Comparison of ENCODE assay signal across 9 cellular contexts in the genomic region with DNA sequence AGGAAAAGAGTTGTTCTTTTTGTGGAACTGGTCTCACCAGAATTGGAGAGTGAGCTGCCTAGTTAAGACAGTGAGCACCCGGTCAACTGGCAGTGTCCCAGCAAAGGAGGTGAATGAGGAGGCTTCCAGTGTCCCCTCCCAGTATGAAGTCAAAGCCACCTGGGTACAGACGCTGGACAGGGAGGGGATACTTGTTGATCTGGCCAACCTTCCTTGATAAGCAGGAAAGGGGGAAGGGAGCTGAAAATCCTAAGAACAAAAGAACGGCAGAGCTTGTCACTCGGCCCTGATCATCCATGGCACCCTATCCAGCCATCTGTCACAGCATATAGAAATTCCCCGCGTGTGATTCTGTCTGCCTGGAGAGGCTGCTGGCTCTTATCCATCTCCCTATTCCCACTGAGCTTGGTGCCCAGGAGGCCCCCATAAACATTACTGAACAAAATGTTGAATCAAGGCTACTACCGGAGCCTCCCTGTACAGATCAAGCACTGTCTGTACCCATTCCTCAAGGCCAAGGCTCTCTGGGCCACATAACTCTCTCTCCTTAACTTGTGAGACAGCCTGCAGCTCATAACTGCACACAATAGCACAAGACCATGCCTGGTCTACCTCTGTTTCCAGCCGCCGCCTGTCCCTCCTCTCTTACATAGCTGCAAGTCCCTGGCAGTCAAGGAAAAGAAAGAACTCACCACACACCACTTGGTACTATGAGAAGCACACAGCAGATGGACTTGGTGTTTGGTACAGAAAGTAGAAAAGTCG.
DNase-seq lines count a peak whose midpoint lies in the region; ATAC-seq and TF ChIP-seq lines count a peak whose summit lies in the region.
"Had no signal": no experiment of that assay in that cellular context is flagged by ENCODE, and none has a peak within 500 bp of the region (broad histone marks: within the 10 kb centered on the region; RNA-seq: fewer than 3 reads in every experiment).

No MANE protein-coding gene starts in this region.

- no peaks in the 10 kb centered on the region for H3K27me3 ChIP-seq in left lung
- H3K27me3 ChIP-seq in testis: no peaks in the 10 kb centered on the region
- H3K27me3 ChIP-seq in Caco-2 (replicated peaks; ENCODE audit: control insufficient read depth, insufficient read depth, low read length): no peaks in the 10 kb centered on the region

- DNase-seq in activated CD8-positive, alpha-beta T cell treated with anti-CD3 and anti-CD28 coated beads, Interleukin-2, amount 10 ng/mL, durations not matched to agents 7 days and 5 days: no peak
- DNase-seq in activated CD8-positive, alpha-beta T cell treated with anti-CD3 and anti-CD28 coated beads for 36 hours: no peak
- DNase-seq in T-helper 17 cell (no peak), left lung (peak in 1 of 2 donors; percentile 76), testis (peak; percentile 73), Caco-2 (no peak), GM13976 (ENCODE audit: low spot score) (no peak)
- DNase-seq in activated CD4-positive, alpha-beta T cell treated with anti-CD3 and anti-CD28 coated beads for 4 hours: no peak
- DNase-seq: activated T-cell treated with anti-CD3 and anti-CD28 coated beads, Interleukin-2, amount 50 U/mL, for 1 hour had no signal

- TF ChIP-seq POLR2A in testis (IDR thresholded peaks at IDR 0.05): no peak

- peaks cover 61% of the 10 kb centered on the region for H3K4me1 Mint-ChIP-seq in activated CD8-positive, alpha-beta T cell treated with anti-CD3 and anti-CD28 coated beads, Interleukin-2, amount 10 ng/mL, durations not matched to agents 7 days and 5 days (ENCODE audit: low read depth)
- H3K4me1 Mint-ChIP-seq in activated CD8-positive, alpha-beta T cell treated with anti-CD3 and anti-CD28 coated beads for 36 hours (ENCODE audit: low read depth): peaks cover 56% of the 10 kb centered on the region
- H3K4me1 Mint-ChIP-seq in T-helper 17 cell (peaks cover 36% of the 10 kb centered on the region), Caco-2 (ENCODE audit: low read depth, unreplicated experiment) (no peaks in the 10 kb centered on the region)

- POLR2A ChIA-PET in activated CD8-positive, alpha-beta T cell treated with anti-CD3 and anti-CD28 coated beads, Interleukin-2, amount 10 ng/mL, durations not matched to agents 7 days and 5 days (lab: Charles Lee): no interaction called here
- POLR2A ChIA-PET in activated CD8-positive, alpha-beta T cell treated with anti-CD3 and anti-CD28 coated beads for 36 hours (lab: Charles Lee): interaction anchor here (1.1 kb wide), 1 partner anchor 173 kb away, joined by 3 read pairs; no protein-coding TSS in a partner anchor
- POLR2A ChIA-PET in Caco-2 (lab: Charles Lee): no interaction called here

- H3K4me3 ChIP-seq in left lung (no peak overlapping the region), testis (no peak overlapping the region), Caco-2 (ENCODE audit: low read depth, low read length) (no peak overlapping the region)

- no peak overlapping the region for H3K27ac ChIP-seq in left lung
- H3K27ac ChIP-seq in testis: peak overlapping the region; percentile 68 to 69

- BruUV-seq in Caco-2 (replicated peaks; lab: Mats Ljungman, UMichigan): no TSS peak

- ATAC-seq in activated CD8-positive, alpha-beta T cell treated with anti-CD3 and anti-CD28 coated beads, Interleukin-2, amount 10 ng/mL, durations not matched to agents 7 days and 5 days: no peak
- ATAC-seq in activated CD8-positive, alpha-beta T cell treated with anti-CD3 and anti-CD28 coated beads for 36 hours: no peak
- ATAC-seq in T-helper 17 cell (no peak), left lung (peak; percentile 71)

- no peak for TF ChIP-seq CTCF in activated CD8-positive, alpha-beta T cell treated with anti-CD3 and anti-CD28 coated beads for 36 hours (IDR thresholded peaks at IDR 0.05)
- no peak for TF ChIP-seq CTCF in left lung (IDR thresholded peaks at IDR 0.05)
- no peak for TF ChIP-seq CTCF in testis (IDR thresholded peaks at IDR 0.05)
- no peak for TF ChIP-seq CTCF in Caco-2 (IDR thresholded peaks at IDR 0.05; ENCODE audit: insufficient read depth in 1 of 2, low read depth in 1 of 2, low read length in 1 of 2, severe bottlenecking in 1 of 2, unreplicated experiment in 1 of 2)
- no peak for TF ChIP-seq CTCF in GM13976 (IDR thresholded peaks at IDR 0.05; ENCODE audit: borderline replicate concordance, control extremely low read depth, extremely low read depth, insufficient read depth, missing control alignments)

- intact Hi-C loops in activated CD8-positive, alpha-beta T cell treated with anti-CD3 and anti-CD28 coated beads for 36 hours (cut with micrococcal nuclease): no loop called here
- intact Hi-C loops in left lung (cut with DNase I): loop anchor here in 1 of 2 donors (10.0 kb wide), 1 partner anchor 90 kb away; a partner anchor contains a TSS
- intact Hi-C loops in testis (cut with DNase I; ENCODE audit: low total_unique reads): no loop called here
- intact Hi-C loops in Caco-2 (cut with micrococcal nuclease; ENCODE audit: unreplicated experiment): no loop called here

- peaks cover 16% of the 10 kb centered on the region for H3K36me3 Mint-ChIP-seq in activated CD8-positive, alpha-beta T cell treated with anti-CD3 and anti-CD28 coated beads, Interleukin-2, amount 10 ng/mL, durations not matched to agents 7 days and 5 days (ENCODE audit: low read depth)
- no peaks in the 10 kb centered on the region for H3K36me3 Mint-ChIP-seq in activated CD8-positive, alpha-beta T cell treated with anti-CD3 and anti-CD28 coated beads for 36 hours (ENCODE audit: low read depth)
- no peaks in the 10 kb centered on the region for H3K36me3 Mint-ChIP-seq in T-helper 17 cell (ENCODE audit: low read depth)
- H3K36me3 Mint-ChIP-seq in Caco-2 (ENCODE audit: insufficient read depth, unreplicated experiment): peaks cover 11% of the 10 kb centered on the region

- CTCF ChIA-PET in activated CD8-positive, alpha-beta T cell treated with anti-CD3 and anti-CD28 coated beads, Interleukin-2, amount 10 ng/mL, durations not matched to agents 7 days and 5 days (lab: Charles Lee): no interaction called here
- CTCF ChIA-PET in activated CD8-positive, alpha-beta T cell treated with anti-CD3 and anti-CD28 coated beads for 36 hours (lab: Charles Lee): interaction anchor here (1.0 to 1.2 kb wide), 3 partner anchors 30 to 185 kb away, joined by 3 read pairs; no protein-coding TSS in a partner anchor
- CTCF ChIA-PET in Caco-2 (lab: Charles Lee): no interaction called here

- no peak overlapping the region for H3K4me3 Mint-ChIP-seq in activated CD8-positive, alpha-beta T cell treated with anti-CD3 and anti-CD28 coated beads, Interleukin-2, amount 10 ng/mL, durations not matched to agents 7 days and 5 days
- no peak overlapping the region for H3K4me3 Mint-ChIP-seq in activated CD8-positive, alpha-beta T cell treated with anti-CD3 and anti-CD28 coated beads for 36 hours
- no peak overlapping the region for H3K4me3 Mint-ChIP-seq in T-helper 17 cell
- no peak overlapping the region for H3K4me3 Mint-ChIP-seq in Caco-2 (ENCODE audit: unreplicated experiment)

- peak overlapping the region; percentile 50 for H3K27ac Mint-ChIP-seq in activated CD8-positive, alpha-beta T cell treated with anti-CD3 and anti-CD28 coated beads, Interleukin-2, amount 10 ng/mL, durations not matched to agents 7 days and 5 days
- H3K27ac Mint-ChIP-seq in activated CD8-positive, alpha-beta T cell treated with anti-CD3 and anti-CD28 coated beads for 36 hours: no peak overlapping the region
- H3K27ac Mint-ChIP-seq in T-helper 17 cell (peak overlapping the region; percentile 53), Caco-2 (ENCODE audit: unreplicated experiment) (no peak overlapping the region)

- H3K4me1 ChIP-seq in left lung (peaks cover 6 to 38% of the 10 kb centered on the region in 2 donors), testis (peaks cover 51% of the 10 kb centered on the region), Caco-2 (no peaks in the 10 kb centered on the region)

- H3K9me3 ChIP-seq in T-helper 17 cell (ENCODE audit: control insufficient read depth, low read length, poor library complexity, severe bottlenecking) (no peaks in the 10 kb centered on the region), left lung (no peaks in the 10 kb centered on the region), testis (no peaks in the 10 kb centered on the region), Caco-2 (no peaks in the 10 kb centered on the region)

- no peaks in the 10 kb centered on the region for H3K36me3 ChIP-seq in left lung
- H3K36me3 ChIP-seq in testis (ENCODE audit: low read depth, missing control alignments): no peaks in the 10 kb centered on the region
- no peaks in the 10 kb centered on the region for H3K36me3 ChIP-seq in Caco-2 (ENCODE audit: control insufficient read depth, insufficient read depth, low read length)

- in situ Hi-C loops in GM13976 (cut with MboI; ENCODE audit: low sequenced_read_pairs, unreplicated experiment): no loop called here

- no peaks in the 10 kb centered on the region for H3K27me3 Mint-ChIP-seq in activated CD8-positive, alpha-beta T cell treated with anti-CD3 and anti-CD28 coated beads, Interleukin-2, amount 10 ng/mL, durations not matched to agents 7 days and 5 days (ENCODE audit: low read depth)
- H3K27me3 Mint-ChIP-seq in activated CD8-positive, alpha-beta T cell treated with anti-CD3 and anti-CD28 coated beads for 36 hours: no peaks in the 10 kb centered on the region
- H3K27me3 Mint-ChIP-seq in T-helper 17 cell: no peaks in the 10 kb centered on the region
- no peaks in the 10 kb centered on the region for H3K27me3 Mint-ChIP-seq in Caco-2 (ENCODE audit: insufficient read depth, unreplicated experiment)

- H3K9me3 Mint-ChIP-seq in activated CD8-positive, alpha-beta T cell treated with anti-CD3 and anti-CD28 coated beads, Interleukin-2, amount 10 ng/mL, durations not matched to agents 7 days and 5 days (ENCODE audit: insufficient read depth): no peaks in the 10 kb centered on the region
- no peaks in the 10 kb centered on the region for H3K9me3 Mint-ChIP-seq in activated CD8-positive, alpha-beta T cell treated with anti-CD3 and anti-CD28 coated beads for 36 hours
- H3K9me3 Mint-ChIP-seq in Caco-2 (ENCODE audit: unreplicated experiment): no peaks in the 10 kb centered on the region

- 40 to 42% methylated on average over 10 of the region's 10 CpGs for WGBS in testis, 2 donors

Comparison
In these comparisons a context has a peak if more than half of its experiments do, and no peak if none do; other contexts are left out.
1. H3K27ac Mint-ChIP-seq: peak in activated CD8-positive, alpha-beta T cell treated with anti-CD3 and anti-CD28 coated beads, Interleukin-2, amount 10 ng/mL, durations not matched to agents 7 days and 5 days (single experiment) and T-helper 17 cell (single experiment); none in activated CD8-positive, alpha-beta T cell treated with anti-CD3 and anti-CD28 coated beads for 36 hours (single experiment) and Caco-2 (single experiment).
2. H3K27ac ChIP-seq: peak in testis (2 of 2); none in left lung (0 of 2).